Comparison of ENCODE assay signal across 11 cellular contexts in genomic region chr17:31907342-31907975, GRCh38. TPM values are rescaled to one million over a fixed set of nuclear protein-coding genes. Genes with fewer than 3 reads are reported as not detected.
A peak's percentile ranks its signal among the peaks of the same experiment; 100 is the strongest.
DNase-seq lines count a peak whose midpoint lies in the region; ATAC-seq, FAIRE-seq and TF ChIP-seq lines count a peak whose summit lies in the region.
"Had no signal": no experiment of that assay in that cellular context is flagged by ENCODE, and none has a peak within 500 bp of the region (broad histone marks: within the 10 kb centered on the region; RNA-seq: fewer than 3 reads in every experiment).

No MANE protein-coding gene starts in this region.

- peaks cover 37% of the 10 kb centered on the region for H3K27me3 Mint-ChIP-seq in activated naive CD8-positive, alpha-beta T cell treated with anti-CD3 and anti-CD28 coated beads, Interleukin-2, amount 10 ng/mL, durations not matched to agents 7 days and 5 days

- dilution Hi-C loops in keratinocyte (cut with MboI; ENCODE audit: extremely low pct_ligation_motif_present, low sequenced_read_pairs), result no loop called here

- peak overlapping the region; percentile 23 for H3K4me2 ChIP-seq in keratinocyte (ENCODE audit: control insufficient read depth, extremely low read depth, insufficient read depth, low read depth, low read length)

- no peaks in the 10 kb centered on the region for H3K36me3 Mint-ChIP-seq in activated naive CD8-positive, alpha-beta T cell treated with anti-CD3 and anti-CD28 coated beads, Interleukin-2, amount 10 ng/mL, durations not matched to agents 7 days and 5 days
- H3K36me3 Mint-ChIP-seq: T-cell had no signal

- no peaks in the 10 kb centered on the region for H4K20me1 ChIP-seq in keratinocyte (ENCODE audit: control insufficient read depth, extremely low read depth, insufficient read depth, low read length)

- H3K27me3 ChIP-seq in ACC112 (ENCODE audit: insufficient read depth, low read length) (no peaks in the 10 kb centered on the region), keratinocyte (ENCODE audit: control insufficient read depth, extremely low read depth, insufficient read depth, low read length) (no peaks in the 10 kb centered on the region)

- ATAC-seq in activated naive CD8-positive, alpha-beta T cell treated with anti-CD3 and anti-CD28 coated beads, Interleukin-2, amount 10 ng/mL, durations not matched to agents 7 days and 5 days (ENCODE audit: low read depth), result peak; percentile 36
- no peak for ATAC-seq in HG02981 (IDR thresholded peaks at IDR 0.05; ENCODE audit: unreplicated experiment)
- no peak for ATAC-seq in HG03039 (IDR thresholded peaks at IDR 0.05; ENCODE audit: unreplicated experiment)
- ATAC-seq: activated T-cell treated with anti-CD3 and anti-CD28 coated beads, Interleukin-2, amount 50 U/mL, for 72 hours; esophagus mucosa had no signal

- peak; percentile 36 for DNase-seq in H4 (ENCODE audit: low spot score)
- DNase-seq in activated naive CD8-positive, alpha-beta T cell treated with anti-CD3 and anti-CD28 coated beads, Interleukin-2, amount 10 ng/mL, durations not matched to agents 7 days and 5 days, result no peak
- DNase-seq in keratinocyte (ENCODE audit: low read depth, low spot score), result no peak
- DNase-seq in central memory CD4-positive, alpha-beta T cell, result no peak
- DNase-seq in COLO829 (ENCODE audit: low spot score), result no peak
- DNase-seq: activated T-cell treated with anti-CD3 and anti-CD28 coated beads, Interleukin-2, amount 50 U/mL, for 72 hours had no signal

- no peaks in the 10 kb centered on the region for H3K9me3 ChIP-seq in keratinocyte (ENCODE audit: control insufficient read depth, low read depth, low read length)

- peaks cover 12% of the 10 kb centered on the region for H3K4me1 Mint-ChIP-seq in activated naive CD8-positive, alpha-beta T cell treated with anti-CD3 and anti-CD28 coated beads, Interleukin-2, amount 10 ng/mL, durations not matched to agents 7 days and 5 days

- FAIRE-seq in keratinocyte (lab: Jason Lieb, UNC), result peak; percentile 17

- H3K9me3 Mint-ChIP-seq in activated naive CD8-positive, alpha-beta T cell treated with anti-CD3 and anti-CD28 coated beads, Interleukin-2, amount 10 ng/mL, durations not matched to agents 7 days and 5 days, result no peaks in the 10 kb centered on the region
- H3K9me3 Mint-ChIP-seq: activated T-cell treated with anti-CD3 and anti-CD28 coated beads, Interleukin-2, amount 50 U/mL, for 72 hours; T-cell had no signal

- H3K79me2 ChIP-seq in ACC112 (ENCODE audit: control insufficient read depth, insufficient read depth, low read length, unreplicated experiment), result no peaks in the 10 kb centered on the region
- H3K79me2 ChIP-seq in keratinocyte (ENCODE audit: control insufficient read depth, insufficient read depth, low read length), result no peaks in the 10 kb centered on the region

- H3K9ac ChIP-seq in keratinocyte (ENCODE audit: control insufficient read depth, extremely low read depth, insufficient read depth, low read length), result no peak overlapping the region

- no peak overlapping the region for H3K27ac ChIP-seq in ACC112 (ENCODE audit: low read depth, low read length)
- H3K27ac ChIP-seq in keratinocyte (ENCODE audit: control insufficient read depth, insufficient read depth, low read length), result no peak overlapping the region

- no peak overlapping the region for H3K4me3 Mint-ChIP-seq in activated naive CD8-positive, alpha-beta T cell treated with anti-CD3 and anti-CD28 coated beads, Interleukin-2, amount 10 ng/mL, durations not matched to agents 7 days and 5 days
- H3K4me3 Mint-ChIP-seq: T-cell had no signal

- no peak overlapping the region for H3K4me3 ChIP-seq in ACC112 (ENCODE audit: low read depth, low read length)
- H3K4me3 ChIP-seq in keratinocyte (ENCODE audit: control insufficient read depth in 2 of 3, extremely low read depth in 1 of 3, insufficient read depth in 2 of 3, low read depth in 1 of 3, low read length in 3 of 3), result no peak overlapping the region

- H3K4me1 ChIP-seq in ACC112 (ENCODE audit: control insufficient read depth, insufficient read depth, low read length, unreplicated experiment), result peaks cover 4% of the 10 kb centered on the region
- H3K4me1 ChIP-seq in keratinocyte (ENCODE audit: control insufficient read depth, extremely low read depth, insufficient read depth, low read length), result no peaks in the 10 kb centered on the region

- H3K27ac Mint-ChIP-seq in activated naive CD8-positive, alpha-beta T cell treated with anti-CD3 and anti-CD28 coated beads, Interleukin-2, amount 10 ng/mL, durations not matched to agents 7 days and 5 days, result no peak overlapping the region
- H3K27ac Mint-ChIP-seq: activated T-cell treated with anti-CD3 and anti-CD28 coated beads, Interleukin-2, amount 50 U/mL, for 72 hours; T-cell had no signal

- no peak for TF ChIP-seq CTCF in keratinocyte (optimal IDR thresholded peaks at IDR 0.05 in 1 of 3, IDR thresholded peaks at IDR 0.05 in 1 of 3, conservative IDR thresholded peaks at IDR 0.05 in 1 of 3; ENCODE audit: extremely low read depth in 1 of 3, insufficient read depth in 2 of 3, low read length in 3 of 3)

- H2AFZ ChIP-seq in ACC112 (ENCODE audit: low read length, unreplicated experiment), result peak overlapping the region; percentile 21
- no peak overlapping the region for H2AFZ ChIP-seq in keratinocyte (ENCODE audit: control insufficient read depth, low read length)

- H3K36me3 ChIP-seq in ACC112 (ENCODE audit: insufficient read depth, low read length) (no peaks in the 10 kb centered on the region), keratinocyte (ENCODE audit: control insufficient read depth in 2 of 2, extremely low read depth in 1 of 2, insufficient read depth in 2 of 2, low read length in 2 of 2) (no peaks in the 10 kb centered on the region)

- POLR2A ChIA-PET in activated naive CD8-positive, alpha-beta T cell treated with anti-CD3 and anti-CD28 coated beads, Interleukin-2, amount 10 ng/mL, durations not matched to agents 7 days and 5 days (lab: Charles Lee), result no interaction called here

- H3K9me1 ChIP-seq in keratinocyte (ENCODE audit: control insufficient read depth, extremely low read depth, insufficient read depth, low read length), result no peaks in the 10 kb centered on the region

RNA-seq across cellular contexts. Expression of gene UTP6, which starts 6.0 kb away (rescaled TPM):
- 36.5 and 48.2 TPM in 2 replicates for total RNA-seq in H4 (2014; rRNA removed; shearing (Covaris generic))
- 10 to 100 TPM; 63.7 to 73.8 TPM for total RNA-seq in activated naive CD8-positive, alpha-beta T cell treated with anti-CD3 and anti-CD28 coated beads, Interleukin-2, amount 10 ng/mL, durations not matched to agents 7 days and 5 days
- polyA plus RNA-seq in keratinocyte, result 32.5 to 82.9 TPM (median 35.8 TPM) in 3 replicates
- polyA plus RNA-seq in keratinocyte (2011; ENCODE audit: low read depth), result 132 TPM
- polyA plus RNA-seq in keratinocyte (2011; cell fraction: cytosol; rRNA removed), result 21.8 and 42.7 TPM in 2 replicates
- polyA plus RNA-seq in keratinocyte (2011; cell fraction: nucleus; rRNA removed), result 53.5 and 82.2 TPM in 2 replicates
- polyA plus RNA-seq in keratinocyte (2012; ENCODE audit: low replicate concordance), result 54.6 and 72.7 TPM in 2 replicates
- polyA minus RNA-seq in keratinocyte, result 3.0 to 29.2 TPM (median 8.6 TPM) in 3 replicates
- polyA minus RNA-seq in keratinocyte (2011; cell fraction: cytosol; rRNA and poly(A)+ RNA removed), result 10.7 TPM
- polyA minus RNA-seq in keratinocyte (2011; cell fraction: nucleus; rRNA and poly(A)+ RNA removed), result 10.0 and 25.0 TPM in 2 replicates

RNA-seq across cellular contexts. Expression of gene SUZ12, which starts 29.3 kb away (rescaled TPM):
- 13.1 and 13.4 TPM in 2 replicates for total RNA-seq in H4 (2014; rRNA removed; shearing (Covaris generic))
- 10 to 100 TPM; 56.5 to 58.1 TPM for total RNA-seq in activated naive CD8-positive, alpha-beta T cell treated with anti-CD3 and anti-CD28 coated beads, Interleukin-2, amount 10 ng/mL, durations not matched to agents 7 days and 5 days
- 10.4 to 20.8 TPM (median 12.9 TPM) in 3 replicates for polyA plus RNA-seq in keratinocyte
- polyA plus RNA-seq in keratinocyte (2011; ENCODE audit: low read depth), result 47.6 TPM
- 9.2 and 18.3 TPM in 2 replicates for polyA plus RNA-seq in keratinocyte (2011; cell fraction: cytosol; rRNA removed)
- 13.6 and 18.8 TPM in 2 replicates for polyA plus RNA-seq in keratinocyte (2011; cell fraction: nucleus; rRNA removed)
- polyA plus RNA-seq in keratinocyte (2012; ENCODE audit: low replicate concordance), result 12.3 and 15.2 TPM in 2 replicates
- 1.4 to 15.9 TPM (median 6.9 TPM) in 3 replicates for polyA minus RNA-seq in keratinocyte
- polyA minus RNA-seq in keratinocyte (2011; cell fraction: cytosol; rRNA and poly(A)+ RNA removed), result 9.0 TPM
- 7.7 and 16.1 TPM in 2 replicates for polyA minus RNA-seq in keratinocyte (2011; cell fraction: nucleus; rRNA and poly(A)+ RNA removed)

RNA-seq across cellular contexts. Expression of gene COPRS, which starts 48.4 kb away (rescaled TPM):
- total RNA-seq in H4 (2014; rRNA removed; shearing (Covaris generic)), result 137 and 156 TPM in 2 replicates
- total RNA-seq in activated naive CD8-positive, alpha-beta T cell treated with anti-CD3 and anti-CD28 coated beads, Interleukin-2, amount 10 ng/mL, durations not matched to agents 7 days and 5 days, result 10 to 100 TPM; 11.9 to 12.6 TPM
- polyA plus RNA-seq in keratinocyte, result 19.2 to 41.3 TPM (median 30.3 TPM) in 3 replicates
- 51.9 TPM for polyA plus RNA-seq in keratinocyte (2011; ENCODE audit: low read depth)
- 36.2 and 38.9 TPM in 2 replicates for polyA plus RNA-seq in keratinocyte (2011; cell fraction: cytosol; rRNA removed)
- 13.9 and 14.8 TPM in 2 replicates for polyA plus RNA-seq in keratinocyte (2011; cell fraction: nucleus; rRNA removed)
- 31.9 and 38.4 TPM in 2 replicates for polyA plus RNA-seq in keratinocyte (2012; ENCODE audit: low replicate concordance)
- polyA minus RNA-seq in keratinocyte, result 8.0 to 26.7 TPM (median 19.1 TPM) in 3 replicates
- 22.8 TPM for polyA minus RNA-seq in keratinocyte (2011; cell fraction: cytosol; rRNA and poly(A)+ RNA removed)
- 2.6 and 4.1 TPM in 2 replicates for polyA minus RNA-seq in keratinocyte (2011; cell fraction: nucleus; rRNA and poly(A)+ RNA removed)

Comparison
In these comparisons a context has a peak if more than half of its experiments do, and no peak if none do; other contexts are left out.
1. RNA of gene COPRS, which starts 48.4 kb away (total RNA-seq): 137 to 156 TPM in H4; 11.9 to 12.6 TPM in activated naive CD8-positive, alpha-beta T cell treated with anti-CD3 and anti-CD28 coated beads, Interleukin-2, amount 10 ng/mL, durations not matched to agents 7 days and 5 days; every median in the first group is over 10 times any median in the second.